ENCODE assay signal across 8 cellular contexts in the genomic region with DNA sequence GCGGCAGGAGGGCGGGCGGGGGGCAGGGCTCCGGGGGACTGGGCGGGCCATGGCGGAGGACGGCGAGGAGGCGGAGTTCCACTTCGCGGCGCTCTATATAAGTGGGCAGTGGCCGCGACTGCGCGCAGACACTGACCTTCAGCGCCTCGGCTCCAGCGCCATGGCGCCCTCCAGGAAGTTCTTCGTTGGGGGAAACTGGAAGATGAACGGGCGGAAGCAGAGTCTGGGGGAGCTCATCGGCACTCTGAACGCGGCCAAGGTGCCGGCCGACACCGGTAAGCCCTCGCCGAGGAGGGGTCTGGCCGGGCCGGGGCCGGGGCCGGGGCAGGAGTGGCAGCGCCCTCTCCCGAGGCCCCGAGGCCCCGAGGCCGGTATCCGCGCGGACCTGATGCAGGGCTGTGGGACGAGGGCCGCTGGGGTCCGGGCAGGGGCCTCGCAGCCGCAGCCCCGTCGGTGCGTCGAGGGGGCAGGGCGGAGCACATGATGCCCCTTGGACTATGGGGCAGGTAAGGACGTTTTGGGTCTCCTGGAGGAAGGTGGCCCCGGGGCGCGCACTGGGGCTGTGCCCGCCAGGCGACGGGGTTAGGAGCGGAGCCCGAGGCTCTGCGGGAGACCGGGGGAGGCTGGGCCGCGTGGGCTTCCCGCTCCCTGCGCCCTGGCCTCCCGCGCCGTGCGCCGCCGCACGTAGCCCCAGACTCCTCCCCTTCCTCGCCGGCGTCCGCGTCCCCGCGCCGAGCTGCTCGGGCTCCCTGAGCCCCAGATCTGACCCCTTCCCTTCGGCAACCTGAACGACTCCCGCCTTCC. TPM values are rescaled to one million over a fixed set of nuclear protein-coding genes. Genes with fewer than 3 reads are reported as not detected.
DNase-seq lines count a peak whose midpoint lies in the region; ATAC-seq and TF ChIP-seq lines count a peak whose summit lies in the region.

A gene (plus strand): TSS at position 125 of the 804 bp plus-strand sequence. CDS start 36 bp downstream, at position 161.

- intact Hi-C loops in uterus (cut with DNase I; ENCODE audit: low total_unique reads) = no loop called here

- H3K4me3 ChIP-seq in HAP-1 (peak within 1 kb of the TSS; percentile 92), right atrium auricular region (peak within 1 kb of the TSS; percentile 71 to 93), uterus (peak within 1 kb of the TSS; percentile 67 to 75)

- H3K27ac Mint-ChIP-seq in T-helper 17 cell = peak within 1 kb of the TSS; percentile 93

- in situ Hi-C loops in HAP-1 (cut with MboI; ENCODE audit: low sequenced_read_pairs) = loop anchor here (5.0 kb wide), 1 partner anchor 75 kb away; a partner anchor contains a TSS

- peak; percentile 94 to 98 for TF ChIP-seq POLR2A in uterus (IDR thresholded peaks at IDR 0.05)

- H3K9me3 ChIP-seq in HAP-1 (no peaks in the 10 kb centered on the region), T-helper 17 cell (ENCODE audit: control insufficient read depth, low read length, poor library complexity, severe bottlenecking) (no peaks in the 10 kb centered on the region), right atrium auricular region (no peaks in the 10 kb centered on the region), uterus (no peaks in the 10 kb centered on the region)

- peak within 1 kb of the TSS; percentile 94 for H3K4me3 Mint-ChIP-seq in T-helper 17 cell

- H3K4me1 ChIP-seq in HAP-1 (peaks cover 23% of the 10 kb centered on the region), right atrium auricular region (peaks cover 0 to 49% of the 10 kb centered on the region in 2 donors), uterus (peaks cover 10 to 25% of the 10 kb centered on the region in 2 donors)

- H3K4me1 Mint-ChIP-seq in T-helper 17 cell = peaks cover 48% of the 10 kb centered on the region

- H3K36me3 Mint-ChIP-seq in T-helper 17 cell (ENCODE audit: low read depth) = peaks cover 2% of the 10 kb centered on the region

- no peaks in the 10 kb centered on the region for H3K27me3 Mint-ChIP-seq in T-helper 17 cell

- H3K27me3 ChIP-seq in HAP-1 (ENCODE audit: low read depth) = no peaks in the 10 kb centered on the region
- H3K27me3 ChIP-seq in right atrium auricular region = no peaks in the 10 kb centered on the region
- H3K27me3 ChIP-seq in uterus = no peaks in the 10 kb centered on the region

- peaks cover 77% of the 10 kb centered on the region for H3K36me3 ChIP-seq in HAP-1 (replicated peaks)
- H3K36me3 ChIP-seq in right atrium auricular region = peaks cover 38% of the 10 kb centered on the region
- no peaks in the 10 kb centered on the region for H3K36me3 ChIP-seq in uterus

- ATAC-seq in T-helper 17 cell = peak; percentile 77

- peak; percentile 48 for DNase-seq in GM04504 (ENCODE audit: low read depth)
- DNase-seq in HAP-1 (ENCODE audit: low spot score in 2 of 2) = peak; percentile 71 to 88
- DNase-seq in NAMALWA (ENCODE audit: low spot score) = peak; percentile 82
- DNase-seq in T-helper 17 cell = peak; percentile 44 to 77 (median 77)
- peak in 57 of 58 donors; percentile 15 to 92 (median 80) for DNase-seq in anterior cingulate cortex (lab: John Stamatoyannopoulos, UW)
- DNase-seq in right atrium auricular region (ENCODE audit: low spot score) = peak; percentile 87
- no peak for DNase-seq in pulmonary artery endothelial cell (ENCODE audit: low read depth, low spot score)
- DNase-seq in uterus = peak; percentile 87 to 89

- no peak for TF ChIP-seq CTCF in right atrium auricular region (IDR thresholded peaks at IDR 0.05)
- TF ChIP-seq CTCF in uterus (IDR thresholded peaks at IDR 0.05) = peak in 1 of 4 experiments; percentile 28

- H3K27ac ChIP-seq in right atrium auricular region (peak within 1 kb of the TSS; percentile 93 to 96), uterus (peak within 1 kb of the TSS; percentile 94 to 97)

RNA-seq across cellular contexts. Expression of the gene that starts here (rescaled TPM):
- total RNA-seq in T-helper 17 cell = 100 to 1,000 TPM; 140 to 144 TPM
- total RNA-seq in right atrium auricular region = 100 to 1,000 TPM; 755 to 842 TPM
- total RNA-seq in pulmonary artery endothelial cell = 941 and 1,374 TPM in 2 replicates
- total RNA-seq in uterus = 100 to 1,000 TPM; 159 to 307 (median 240) TPM
